8 cellular contexts compared by ENCODE assay signal in the genomic region with DNA sequence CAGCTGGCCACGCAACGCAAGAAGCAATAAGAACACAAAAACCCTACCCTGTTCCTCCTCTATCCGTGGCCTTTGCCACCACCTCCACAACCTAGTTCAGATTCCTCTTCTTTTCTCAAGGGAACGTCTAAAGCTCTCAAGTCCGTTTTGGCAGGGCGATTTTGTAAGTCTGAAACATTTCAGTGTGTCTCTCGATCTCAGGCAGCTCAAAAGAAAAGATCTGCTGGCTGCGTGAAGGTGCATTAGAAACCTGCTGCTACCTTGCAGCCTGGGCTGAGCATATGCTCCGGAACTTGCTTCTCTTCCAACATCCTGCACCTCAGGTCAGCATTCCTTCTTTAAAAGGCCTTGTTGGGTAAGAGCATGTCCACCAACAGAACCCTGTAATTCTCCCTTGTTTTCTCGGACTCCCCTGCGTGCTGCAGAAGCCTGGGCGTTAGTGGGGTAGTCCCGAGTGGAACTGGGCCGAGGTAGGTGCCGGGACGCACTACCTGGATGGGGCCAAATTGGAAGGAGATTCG. TPM values are rescaled to one million over a fixed set of nuclear protein-coding genes. Genes with fewer than 3 reads are reported as not detected.
DNase-seq lines count a peak whose midpoint lies in the region; ATAC-seq, FAIRE-seq and TF ChIP-seq lines count a peak whose summit lies in the region.

No MANE protein-coding gene starts in this region.

- no TSS peak for BruUV-seq in HCT116 (replicated peaks; lab: Mats Ljungman, UMichigan)
- no TSS peak for BruUV-seq in HepG2 (replicated peaks; lab: Mats Ljungman, UMichigan)

- H3K9ac ChIP-seq in HCT116 (ENCODE audit: low read length) (no peak overlapping the region), HepG2 (ENCODE audit: insufficient read depth, low read depth, low read length) (peak overlapping the region; percentile 90)

- POLR2A ChIA-PET in AG04450 (lab: Yijun Ruan, JAX) (no interaction called here), HCT116 (lab: Charles Lee) (no interaction called here), HepG2 (lab: Yijun Ruan, JAX) (interaction anchor here (1.0 to 1.2 kb wide), 3 partner anchors 11 to 97 kb away, joined by 3 to 4 read pairs (median 3); no protein-coding TSS in a partner anchor)

- no peaks in the 10 kb centered on the region for H4K20me1 ChIP-seq in HCT116 (ENCODE audit: insufficient read depth)
- peaks cover 8% of the 10 kb centered on the region for H4K20me1 ChIP-seq in HepG2 (ENCODE audit: insufficient read depth, low read length)

- H3K79me2 ChIP-seq in HCT116 (ENCODE audit: insufficient read depth, low read length) (no peaks in the 10 kb centered on the region), HepG2 (ENCODE audit: insufficient read depth, low read length) (peaks cover 75% of the 10 kb centered on the region)

- in situ Hi-C loops in astrocyte of the spinal cord (cut with HindIII; ENCODE audit: low sequenced_read_pairs) (no loop called here), HepG2 (cut with HindIII; ENCODE audit: extremely low pct_ligation_motif_present, low pct_unique_long_range_greater_than_20kb) (loop anchor here (5.0 kb wide), 1 partner anchor 99 kb away; no protein-coding TSS in a partner anchor)

- no peak for FAIRE-seq in HepG2 (lab: Jason Lieb, UNC)

- H3K4me3 ChIP-seq in AG04450 (ENCODE audit: low read depth, low read length): peak overlapping the region; percentile 75
- peak overlapping the region; percentile 59 to 68; a peak in 2 of 4 replicates for H3K4me3 ChIP-seq in HCT116 (replicated peaks in 1 of 2; ENCODE audit: low read depth in 1 of 2, low read length in 2 of 2)
- H3K4me3 ChIP-seq in astrocyte of the spinal cord (ENCODE audit: low read depth, low read length): peak overlapping the region; percentile 53
- H3K4me3 ChIP-seq in HepG2 (replicated peaks in 1 of 3; ENCODE audit: insufficient read depth in 1 of 3, low read depth in 2 of 3, low read length in 3 of 3): peak overlapping the region; percentile 64 to 92 (median 85)
- H3K4me3 ChIP-seq in thymus (ENCODE audit: low read length): peak overlapping the region; percentile 61

- H3K9me3 ChIP-seq in AG04450 (ENCODE audit: control insufficient read depth, insufficient read depth, low read length) (no peaks in the 10 kb centered on the region), HCT116 (ENCODE audit: control insufficient read depth in 1 of 2, insufficient read depth in 1 of 2, low read depth in 1 of 2, low read length in 2 of 2) (no peaks in the 10 kb centered on the region), HepG2 (ENCODE audit: low read length) (no peaks in the 10 kb centered on the region), thymus (ENCODE audit: control insufficient read depth) (no peaks in the 10 kb centered on the region)

- H3K27ac ChIP-seq in AG04450 (ENCODE audit: low read depth, low read length): no peak overlapping the region
- H3K27ac ChIP-seq in HCT116 (ENCODE audit: low read depth, low read length): no peak overlapping the region
- H3K27ac ChIP-seq in HepG2 (ENCODE audit: extremely low read length, insufficient read depth, low read length): peak overlapping the region; percentile 90
- no peak overlapping the region for H3K27ac ChIP-seq in thymus (ENCODE audit: low read depth)

- no peak for TF ChIP-seq RAD21 in HCT116 (IDR thresholded peaks at IDR 0.05; ENCODE audit: low read depth)
- no peak for TF ChIP-seq RAD21 in HepG2 (CRISPR knock-in tag; IDR thresholded peaks at IDR 0.05)

- RAD21 ChIA-PET in HCT116 (lab: Charles Lee; ENCODE audit: low non-redundant PET in 1 of 2, low total read pairs in 2 of 2, uncharacterized antibody in 2 of 2, unreplicated experiment in 2 of 2): no interaction called here

- WGBS in HepG2 (ENCODE audit: low lambda C conversion rate): 2% methylated on average over 16 of the region's 17 CpGs
- WGBS in thymus: 26% methylated on average over 17 of the region's 17 CpGs

- no peaks in the 10 kb centered on the region for H3K27me3 ChIP-seq in AG04450 (ENCODE audit: control insufficient read depth, insufficient read depth, low read length)
- H3K27me3 ChIP-seq in HCT116 (ENCODE audit: insufficient read depth, low read length): no peaks in the 10 kb centered on the region
- H3K27me3 ChIP-seq in HepG2 (ENCODE audit: control insufficient read depth in 1 of 2, insufficient read depth in 2 of 2, low read length in 2 of 2): no peaks in the 10 kb centered on the region; a peak in 1 of 5 replicates
- H3K27me3 ChIP-seq in thymus (ENCODE audit: control insufficient read depth, insufficient read depth): peaks cover 44% of the 10 kb centered on the region

- H2AFZ ChIP-seq in HCT116 (ENCODE audit: low read depth, low read length, poor library complexity, severe bottlenecking) (no peak overlapping the region), HepG2 (ENCODE audit: low read length) (no peak overlapping the region)

- ATAC-seq in HCT116: no peak
- no peak for ATAC-seq in HepG2

- CTCF ChIA-PET in AG04450 (lab: Charles Lee): no interaction called here
- CTCF ChIA-PET in HCT116 (lab: Charles Lee): no interaction called here
- CTCF ChIA-PET in HepG2 (lab: Yijun Ruan, JAX; ENCODE audit: low intra/inter-chr PET ratio, low total read pairs): no interaction called here

- H3K4me1 ChIP-seq in HCT116 (ENCODE audit: control insufficient read depth in 1 of 2, insufficient read depth in 2 of 2, low read length in 2 of 2) (peaks cover 8 to 16% of the 10 kb centered on the region in 2 experiments; a peak in 3 of 4 replicates), HepG2 (ENCODE audit: insufficient read depth, low read length) (peaks cover 59% of the 10 kb centered on the region), thymus (ENCODE audit: control insufficient read depth, insufficient read depth, low read length) (no peaks in the 10 kb centered on the region)

- DNase-seq in AG04450 (ENCODE audit: low read depth, low spot score) (no peak), HCT116 (ENCODE audit: low read depth, low spot score) (no peak), astrocyte of the spinal cord (ENCODE audit: low read depth, low spot score) (no peak), HepG2 (ENCODE audit: low spot score) (peak; percentile 21), GM19238 (ENCODE audit: insufficient read length, low spot score) (no peak), 8988T (no peak), GDM1 (lab: John Stamatoyannopoulos, UW) (no peak)

- H3K36me3 ChIP-seq in HCT116 (ENCODE audit: control insufficient read depth in 1 of 2, insufficient read depth in 2 of 2, low read length in 2 of 2): no peaks in the 10 kb centered on the region
- H3K36me3 ChIP-seq in HepG2 (replicated peaks in 1 of 2; ENCODE audit: control insufficient read depth in 1 of 2, insufficient read depth in 2 of 2, low read length in 2 of 2): no peaks in the 10 kb centered on the region
- no peaks in the 10 kb centered on the region for H3K36me3 ChIP-seq in thymus (ENCODE audit: control insufficient read depth, insufficient read depth)

- H3K4me2 ChIP-seq in HCT116 (ENCODE audit: low read length): peak overlapping the region; percentile 78
- H3K4me2 ChIP-seq in HepG2 (ENCODE audit: low read depth, low read length): peak overlapping the region; percentile 85

- no peaks in the 10 kb centered on the region for H3K9me2 ChIP-seq in HCT116 (ENCODE audit: insufficient read depth)

- no peak for TF ChIP-seq POLR2A in HCT116 (IDR thresholded peaks at IDR 0.05; ENCODE audit: borderline replicate concordance, extremely low read depth, insufficient read depth, insufficient read length)
- no peak; a peak in 1 of 4 replicates for TF ChIP-seq POLR2A in HepG2 (IDR thresholded peaks at IDR 0.05; ENCODE audit: insufficient read depth in 1 of 2, low read depth in 2 of 2, low read length in 2 of 2)

- TF ChIP-seq EP300 in HepG2 (IDR thresholded peaks at IDR 0.05; ENCODE audit: low read depth in 2 of 2, low read length in 2 of 2): no peak
- no peak for TF ChIP-seq EP300 in HepG2 (CRISPR knock-in tag; IDR thresholded peaks at IDR 0.05; ENCODE audit: borderline replicate concordance)

- intact Hi-C loops in HCT116 (cut with micrococcal nuclease) (no loop called here), HepG2 (cut with micrococcal nuclease; ENCODE audit: unreplicated experiment) (loop anchor here (5.0 kb wide), 1 partner anchor 174 kb away; no protein-coding TSS in a partner anchor)

- TF ChIP-seq CTCF in AG04450 (IDR thresholded peaks at IDR 0.05; ENCODE audit: low read depth, low read length) (no peak), HCT116 (IDR thresholded peaks at IDR 0.05 in 2 of 3, conservative IDR thresholded peaks at IDR 0.05 in 1 of 3; ENCODE audit: borderline replicate concordance in 1 of 3, insufficient read depth in 1 of 3, low read depth in 2 of 3, low read length in 2 of 3) (no peak), astrocyte of the spinal cord (IDR thresholded peaks at IDR 0.05; ENCODE audit: low read depth, low read length) (no peak), HepG2 (CRISPR knock-in tag; IDR thresholded peaks at IDR 0.05) (no peak)

RNA-seq across cellular contexts. Expression of gene LGR4, which starts 1.5 kb away (rescaled TPM):
- 4.2 and 5.8 TPM in 2 replicates for polyA plus RNA-seq in AG04450 (2011; rRNA removed)
- polyA minus RNA-seq in AG04450 (2011; rRNA and poly(A)+ RNA removed): 6.7 and 7.4 TPM in 2 replicates
- 7.1 TPM for total RNA-seq in HCT116 (2021; ENCODE audit: unreplicated experiment)
- 1.1 and 1.5 TPM in 2 replicates for polyA plus RNA-seq in HCT116 (2012)
- total RNA-seq in HepG2 (2016; rRNA removed; fragmentation: Illumina TruSeq; extraction: Trizol): 51.4 and 68.7 TPM in 2 replicates
- total RNA-seq in HepG2 (2016; cell fraction: cytosol; rRNA removed; fragmentation: Illumina TruSeq; extraction: Trizol; ENCODE audit: low read depth): 8.1 and 10.5 TPM in 2 replicates
- total RNA-seq in HepG2 (2016; cell fraction: insoluble cytoplasmic fraction; rRNA removed; fragmentation: Illumina TruSeq; extraction: Trizol): 51.6 and 65.3 TPM in 2 replicates
- total RNA-seq in HepG2 (2016; cell fraction: membrane; rRNA removed; fragmentation: Illumina TruSeq; extraction: Trizol): 23.6 and 26.4 TPM in 2 replicates
- total RNA-seq in HepG2 (2016; cell fraction: nucleus; rRNA removed; fragmentation: Illumina TruSeq; extraction: Trizol): 111 and 112 TPM in 2 replicates
- polyA plus RNA-seq in HepG2 (2011; rRNA removed): 42.1 and 43.8 TPM in 2 replicates
- 21.7 and 35.6 TPM in 2 replicates for polyA plus RNA-seq in HepG2 (2011; cell fraction: cytosol; rRNA removed)
- polyA plus RNA-seq in HepG2 (2011; cell fraction: nucleus; rRNA removed): 35.4 and 41.4 TPM in 2 replicates
- polyA plus RNA-seq in HepG2 (2012): 45.1 and 63.2 TPM in 2 replicates
- 1.6 TPM in 2 replicates for polyA plus RNA-seq in HepG2 (2016; cell fraction: cytosol; fragmentation: Illumina TruSeq; extraction: Trizol; ENCODE audit: low read depth)
- 39.9 and 43.3 TPM in 2 replicates for polyA plus RNA-seq in HepG2 (2016; cell fraction: insoluble cytoplasmic fraction; fragmentation: Illumina TruSeq; extraction: Trizol; ENCODE audit: low read depth)
- polyA plus RNA-seq in HepG2 (2016; cell fraction: membrane; fragmentation: Illumina TruSeq; extraction: Trizol; ENCODE audit: low read depth): 7.6 and 7.9 TPM in 2 replicates
- polyA plus RNA-seq in HepG2 (2016; cell fraction: nucleus; fragmentation: Illumina TruSeq; extraction: Trizol; ENCODE audit: insufficient read depth, low read depth): 106 and 117 TPM in 2 replicates
- polyA minus RNA-seq in HepG2 (2011; rRNA and poly(A)+ RNA removed; ENCODE audit: low replicate concordance): 187 and 243 TPM in 2 replicates
- polyA minus RNA-seq in HepG2 (2011; cell fraction: cytosol; rRNA and poly(A)+ RNA removed): 60.2 and 70.2 TPM in 2 replicates
- 201 and 210 TPM in 2 replicates for polyA minus RNA-seq in HepG2 (2011; cell fraction: nucleus; rRNA and poly(A)+ RNA removed)
- 6.8 TPM for polyA plus RNA-seq in thymus

RNA-seq across cellular contexts. Expression of gene LIN7C, which starts 35.4 kb away (rescaled TPM):
- 16.9 and 22.8 TPM in 2 replicates for polyA plus RNA-seq in AG04450 (2011; rRNA removed)
- polyA minus RNA-seq in AG04450 (2011; rRNA and poly(A)+ RNA removed): 11.4 and 20.4 TPM in 2 replicates
- 48.2 TPM for total RNA-seq in HCT116 (2021; ENCODE audit: unreplicated experiment)
- polyA plus RNA-seq in HCT116 (2012): 2.6 and 3.9 TPM in 2 replicates
- total RNA-seq in HepG2 (2016; rRNA removed; fragmentation: Illumina TruSeq; extraction: Trizol): 37.2 and 65.8 TPM in 2 replicates
- total RNA-seq in HepG2 (2016; cell fraction: cytosol; rRNA removed; fragmentation: Illumina TruSeq; extraction: Trizol; ENCODE audit: low read depth): 2.5 and 2.7 TPM in 2 replicates
- total RNA-seq in HepG2 (2016; cell fraction: insoluble cytoplasmic fraction; rRNA removed; fragmentation: Illumina TruSeq; extraction: Trizol): 38.6 and 65.0 TPM in 2 replicates
- 15.9 and 19.0 TPM in 2 replicates for total RNA-seq in HepG2 (2016; cell fraction: membrane; rRNA removed; fragmentation: Illumina TruSeq; extraction: Trizol)
- total RNA-seq in HepG2 (2016; cell fraction: nucleus; rRNA removed; fragmentation: Illumina TruSeq; extraction: Trizol): 24.0 and 25.6 TPM in 2 replicates
- 12.7 and 14.8 TPM in 2 replicates for polyA plus RNA-seq in HepG2 (2011; rRNA removed)
- polyA plus RNA-seq in HepG2 (2011; cell fraction: cytosol; rRNA removed): 7.8 and 14.4 TPM in 2 replicates
- 4.2 and 7.4 TPM in 2 replicates for polyA plus RNA-seq in HepG2 (2011; cell fraction: nucleus; rRNA removed)
- 10.3 and 13.4 TPM in 2 replicates for polyA plus RNA-seq in HepG2 (2012)
- 0.89 and 0.90 TPM in 2 replicates for polyA plus RNA-seq in HepG2 (2016; cell fraction: cytosol; fragmentation: Illumina TruSeq; extraction: Trizol; ENCODE audit: low read depth)
- 27.1 and 30.5 TPM in 2 replicates for polyA plus RNA-seq in HepG2 (2016; cell fraction: insoluble cytoplasmic fraction; fragmentation: Illumina TruSeq; extraction: Trizol; ENCODE audit: low read depth)
- 4.4 and 4.8 TPM in 2 replicates for polyA plus RNA-seq in HepG2 (2016; cell fraction: membrane; fragmentation: Illumina TruSeq; extraction: Trizol; ENCODE audit: low read depth)
- polyA plus RNA-seq in HepG2 (2016; cell fraction: nucleus; fragmentation: Illumina TruSeq; extraction: Trizol; ENCODE audit: insufficient read depth, low read depth): 17.5 and 19.5 TPM in 2 replicates
- polyA minus RNA-seq in HepG2 (2011; rRNA and poly(A)+ RNA removed; ENCODE audit: low replicate concordance): 6.7 and 16.3 TPM in 2 replicates
- 18.3 and 20.3 TPM in 2 replicates for polyA minus RNA-seq in HepG2 (2011; cell fraction: cytosol; rRNA and poly(A)+ RNA removed)
- 29.6 and 31.1 TPM in 2 replicates for polyA minus RNA-seq in HepG2 (2011; cell fraction: nucleus; rRNA and poly(A)+ RNA removed)
- 14.2 TPM for polyA plus RNA-seq in thymus
